Comparison of ENCODE assay signal across 26 cellular contexts in the genomic region with DNA sequence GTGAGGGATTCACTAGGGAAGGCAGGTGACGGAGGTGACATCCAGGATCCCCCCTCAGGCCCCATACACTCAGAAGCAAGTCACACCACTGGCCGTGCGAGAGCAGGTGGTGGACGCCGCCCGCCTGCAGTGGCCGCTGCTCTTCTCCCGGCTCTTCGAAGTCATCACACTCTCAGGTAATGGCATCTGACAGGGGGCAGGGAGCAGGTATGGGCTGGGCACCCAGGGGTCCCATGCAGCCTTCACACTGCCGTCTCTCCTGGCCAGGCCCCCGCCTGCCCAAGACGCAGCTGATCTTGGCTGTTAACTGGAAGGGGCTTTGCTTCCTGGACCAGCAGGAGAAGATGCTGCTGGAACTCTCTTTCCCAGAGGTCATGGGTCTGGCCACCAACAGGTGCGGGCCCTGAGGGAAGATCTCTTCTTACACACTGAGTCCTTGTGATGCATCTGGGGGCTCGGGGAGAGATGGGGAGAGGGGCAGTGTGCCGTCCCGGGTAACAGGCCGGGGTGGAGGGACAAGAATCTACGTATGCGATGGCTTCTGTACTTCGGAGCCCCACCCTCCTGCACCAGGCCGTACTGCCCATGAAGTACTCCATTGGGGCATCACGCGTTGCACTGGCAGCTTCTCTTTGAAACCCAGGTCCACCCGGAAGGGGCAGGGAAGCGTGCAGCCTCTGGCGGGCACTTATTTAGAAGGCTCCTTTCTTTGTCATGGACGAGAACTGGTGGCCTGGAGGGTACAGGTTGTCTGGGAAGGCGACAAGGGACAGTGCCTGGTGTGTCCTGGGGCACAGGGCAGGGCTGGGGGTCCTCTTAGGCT. TPM values are rescaled to one million over a fixed set of nuclear protein-coding genes. Genes with fewer than 3 reads are reported as not detected.
A peak's percentile ranks its signal among the peaks of the same experiment; 100 is the strongest.
DNase-seq lines count a peak whose midpoint lies in the region; ATAC-seq and TF ChIP-seq lines count a peak whose summit lies in the region.
"Had no signal": no experiment of that assay in that cellular context is flagged by ENCODE, and none has a peak within 500 bp of the region (broad histone marks: within the 10 kb centered on the region; RNA-seq: fewer than 3 reads in every experiment).

No MANE protein-coding gene starts in this region.

- H3K9ac ChIP-seq in neuronal stem cell (ENCODE audit: low read depth, low read length, poor library complexity) = no peak overlapping the region
- H3K9ac ChIP-seq in mesenchymal stem cell (ENCODE audit: low read length) = no peak overlapping the region

- H3K4me1 ChIP-seq in heart right ventricle (peaks cover 5 to 35% (median 22%) of the 10 kb centered on the region in 9 donors), neuronal stem cell (ENCODE audit: control insufficient read depth in 2 of 2, insufficient read depth in 1 of 2, low read depth in 1 of 2, low read length in 2 of 2) (no peaks in the 10 kb centered on the region), aorta (ENCODE audit: control insufficient read depth in 1 of 2, insufficient read depth in 2 of 2, low read length in 2 of 2) (no peaks in the 10 kb centered on the region), mesenchymal stem cell (ENCODE audit: control insufficient read depth, insufficient read depth, low read depth, low read length) (peaks cover 11% of the 10 kb centered on the region)
- H3K4me1 ChIP-seq: SJCRH30 had no signal

- H2BK12ac ChIP-seq in neuronal stem cell (ENCODE audit: low read length) (no peak overlapping the region), mesenchymal stem cell (ENCODE audit: low read length in 2 of 2) (no peak overlapping the region)

- peak overlapping the region; percentile 47 for H3K14ac ChIP-seq in neuronal stem cell (ENCODE audit: low read length)
- no peak overlapping the region for H3K14ac ChIP-seq in mesenchymal stem cell (ENCODE audit: low read length in 2 of 2)

- peak overlapping the region; percentile 61 for H3K18ac ChIP-seq in neuronal stem cell (ENCODE audit: low read length)
- H3K18ac ChIP-seq in mesenchymal stem cell (ENCODE audit: low read depth in 1 of 2, low read length in 2 of 2) = no peak overlapping the region

- no peaks in the 10 kb centered on the region for H3K36me3 ChIP-seq in heart right ventricle
- H3K36me3 ChIP-seq in neuronal stem cell (replicated peaks in 1 of 2; ENCODE audit: control insufficient read depth in 2 of 2, insufficient read depth in 2 of 2, low read length in 2 of 2) = no peaks in the 10 kb centered on the region
- H3K36me3 ChIP-seq in aorta (ENCODE audit: control insufficient read depth in 1 of 2, insufficient read depth in 2 of 2, low read length in 1 of 2) = no peaks in the 10 kb centered on the region
- peaks cover 0 to 3% of the 10 kb centered on the region in 2 experiments for H3K36me3 ChIP-seq in mesenchymal stem cell (ENCODE audit: control insufficient read depth in 1 of 2, insufficient read depth in 2 of 2, low read depth in 1 of 2, low read length in 2 of 2)
- H3K36me3 ChIP-seq: SJCRH30 had no signal

- intact Hi-C loops in left cardiac atrium (cut with DNase I) (no loop called here), heart right ventricle (cut with DNase I) (no loop called here), aorta (cut with DNase I) (no loop called here)

- H2BK5ac ChIP-seq in neuronal stem cell (ENCODE audit: low read length) (no peak overlapping the region), mesenchymal stem cell (ENCODE audit: low read depth, low read length, poor library complexity, severe bottlenecking) (no peak overlapping the region)

- H3K9me3 ChIP-seq in heart right ventricle (no peaks in the 10 kb centered on the region), neuronal stem cell (replicated peaks in 1 of 2; ENCODE audit: control insufficient read depth in 2 of 2, insufficient read depth in 1 of 2, low read depth in 1 of 2, low read length in 2 of 2) (no peaks in the 10 kb centered on the region), aorta (ENCODE audit: control insufficient read depth, low read length) (no peaks in the 10 kb centered on the region), mesenchymal stem cell (ENCODE audit: control insufficient read depth, low read length) (no peaks in the 10 kb centered on the region)
- H3K9me3 ChIP-seq: SJCRH30 had no signal

- H2BK120ac ChIP-seq in neuronal stem cell (ENCODE audit: low read depth, low read length) (no peak overlapping the region), mesenchymal stem cell (ENCODE audit: low read depth, low read length) (no peak overlapping the region)

- 84 to 85% methylated on average over 28 of the region's 28 CpGs for WGBS in heart right ventricle, 2 donors
- no CpG with 5 or more reads among the region's 28 CpGs for WGBS in neuronal stem cell (ENCODE audit: extremely low coverage in 2 of 2, insufficient read length in 2 of 2, insufficient replicate concordance in 1 of 2), 2 donors
- WGBS in aorta, 2 donors = 83 to 85% methylated on average over 28 of the region's 28 CpGs
- WGBS in mesenchymal stem cell = 87% methylated on average over 28 of the region's 28 CpGs

- peaks cover 5% of the 10 kb centered on the region for H3K79me1 ChIP-seq in neuronal stem cell (ENCODE audit: low read depth, low read length)
- H3K79me1 ChIP-seq in mesenchymal stem cell (replicated peaks; ENCODE audit: low read length, poor library complexity, severe bottlenecking) = no peaks in the 10 kb centered on the region

- H2AFZ ChIP-seq in neuronal stem cell (ENCODE audit: low read length) = no peak overlapping the region
- no peak overlapping the region for H2AFZ ChIP-seq in mesenchymal stem cell (ENCODE audit: low read depth, low read length)

- ATAC-seq in left cardiac atrium (no peak), heart right ventricle (no peak), aorta (ENCODE audit: low FRiP score) (no peak)
- ATAC-seq: Panc1 had no signal

- H3K4me3 ChIP-seq in heart right ventricle (no peak overlapping the region), neuronal stem cell (ENCODE audit: low read length in 2 of 2) (no peak overlapping the region), aorta (ENCODE audit: low read length in 2 of 2) (no peak overlapping the region), mesenchymal stem cell (ENCODE audit: insufficient read depth in 1 of 2, low read depth in 1 of 2, low read length in 2 of 2) (no peak overlapping the region)
- peak overlapping the region; percentile 92 for H3K4me3 ChIP-seq in Jurkat, Clone E6-1 (ENCODE audit: low read length)
- H3K4me3 ChIP-seq: SJCRH30 had no signal

- DNase-seq in left cardiac atrium (peak; percentile 22), heart right ventricle (no peak), neuronal stem cell (ENCODE audit: low spot score) (no peak), aorta (peak; percentile 31 to 67), mesenchymal stem cell (no peak), GM13977 (ENCODE audit: low spot score) (no peak)
- DNase-seq in Jurkat, Clone E6-1 (ENCODE audit: low read depth, low spot score) = no peak
- DNase-seq in activated naive CD4-positive, alpha-beta T cell treated with anti-CD3 and anti-CD28 coated beads, Interleukin-2, amount 50 U/mL, for 16 hours = no peak
- DNase-seq: AML-193; CD4-positive, CD25-positive, alpha-beta regulatory T cell; EL; GF-D8; IMR-90; Kasumi-1; NCI-H1694; NCI-H2081; NCI-H2171; NCI-H345; NCI-H524; NCI-H774; NK-92 treated with Interleukin-12 subunit alpha and Interleukin-12 subunit beta, amount 100 ng/mL, for 24 hours; SJCRH30 had no signal

- in situ Hi-C loops in GM13977 (cut with MboI; ENCODE audit: low pct_unique_long_range_greater_than_20kb, low sequenced_read_pairs, unreplicated experiment) = no loop called here

- H3K4me2 ChIP-seq in neuronal stem cell (ENCODE audit: insufficient read depth, low read length, poor library complexity, severe bottlenecking) (no peak overlapping the region), mesenchymal stem cell (ENCODE audit: low read length, poor library complexity, severe bottlenecking) (no peak overlapping the region)

- H4K91ac ChIP-seq in neuronal stem cell (ENCODE audit: low read depth, low read length, poor library complexity) = no peak overlapping the region
- no peak overlapping the region for H4K91ac ChIP-seq in mesenchymal stem cell (ENCODE audit: low read length)

- H3K27me3 ChIP-seq in heart right ventricle (peaks cover 0 to 21% (median 0%) of the 10 kb centered on the region in 7 donors), neuronal stem cell (ENCODE audit: control insufficient read depth in 3 of 3, insufficient read depth in 3 of 3, low read depth in 1 of 3, low read length in 3 of 3) (no peaks in the 10 kb centered on the region), aorta (ENCODE audit: control insufficient read depth in 1 of 2, insufficient read depth in 2 of 2, low read length in 1 of 2) (no peaks in the 10 kb centered on the region), mesenchymal stem cell (ENCODE audit: control insufficient read depth in 1 of 2, insufficient read depth in 1 of 2, low read length in 2 of 2) (peaks cover 4 to 15% of the 10 kb centered on the region in 2 experiments)
- H3K27me3 ChIP-seq: SJCRH30 had no signal

- H3K23ac ChIP-seq in neuronal stem cell (ENCODE audit: low read depth, low read length, poor library complexity) (no peak overlapping the region), mesenchymal stem cell (ENCODE audit: low read length in 2 of 2) (no peak overlapping the region)

- H4K8ac ChIP-seq in neuronal stem cell (ENCODE audit: low read depth, low read length) = no peak overlapping the region
- H4K8ac ChIP-seq in mesenchymal stem cell (ENCODE audit: low read length) = no peak overlapping the region

- H2AK5ac ChIP-seq in neuronal stem cell (ENCODE audit: low read depth, low read length) (peak overlapping the region; percentile 83), mesenchymal stem cell (ENCODE audit: low read length, severe bottlenecking) (no peak overlapping the region)

- no peak overlapping the region for H3K4ac ChIP-seq in neuronal stem cell (ENCODE audit: low read length)
- no peak overlapping the region for H3K4ac ChIP-seq in mesenchymal stem cell (ENCODE audit: low read depth in 1 of 2, low read length in 2 of 2)

- peak overlapping the region; percentile 61 for H2BK15ac ChIP-seq in neuronal stem cell (ENCODE audit: low read length)
- H2BK15ac ChIP-seq in mesenchymal stem cell (ENCODE audit: low read depth, poor library complexity, severe bottlenecking) = no peak overlapping the region

- no peak for TF ChIP-seq CTCF in heart right ventricle (IDR thresholded peaks at IDR 0.05)
- no peak for TF ChIP-seq CTCF in GM13977 (IDR thresholded peaks at IDR 0.05; ENCODE audit: extremely low read depth, insufficient read depth, missing control alignments)

- H3K27ac ChIP-seq in heart right ventricle (no peak overlapping the region), neuronal stem cell (replicated peaks; ENCODE audit: low read length) (no peak overlapping the region), aorta (ENCODE audit: low read depth in 1 of 2, low read length in 2 of 2) (no peak overlapping the region), mesenchymal stem cell (ENCODE audit: low read length, poor library complexity, severe bottlenecking) (no peak overlapping the region)
- H3K27ac ChIP-seq: SJCRH30 had no signal

RNA-seq across cellular contexts. Expression of gene GPR17, which starts 18.8 kb away (rescaled TPM):
- under 1 TPM in 1 of 2 donors, not detected in 1; 0.24 TPM for total RNA-seq in left cardiac atrium
- under 1 TPM in 6 of 10 donors, not detected in 4; 0.22 to 0.59 (median 0.46) TPM for total RNA-seq in heart right ventricle
- polyA plus RNA-seq in heart right ventricle = 10 to 100 TPM in 1 of 2 donors, under 1 TPM in 1; 0.28 to 16.5 TPM
- polyA plus RNA-seq in Jurkat, Clone E6-1 (2012; ENCODE audit: insufficient read depth, insufficient read length) = 0.95 TPM
- 0.06 TPM for polyA plus RNA-seq in neuronal stem cell (2013, experiment 1 of 2)
- 0.04 TPM for polyA plus RNA-seq in neuronal stem cell (2013, experiment 2 of 2)
- total RNA-seq in aorta = under 1 TPM in 1 of 2 donors, not detected in 1; 0.16 TPM
- polyA plus RNA-seq in aorta = 1 to 10 TPM in 1 of 2 donors, under 1 TPM in 1; 0.63 to 3.7 TPM
- not detected for polyA plus RNA-seq in mesenchymal stem cell (2013, experiment 1 of 2)
- polyA plus RNA-seq in mesenchymal stem cell (2013, experiment 2 of 2) = not detected
- total RNA-seq: CD4-positive, CD25-positive, alpha-beta regulatory T cell; H1; IMR-90; MCF 10A; SJCRH30 had no signal
- polyA plus RNA-seq: AG04450; CD4-positive, CD25-positive, alpha-beta regulatory T cell; IMR-90 had no signal

RNA-seq across cellular contexts. Expression of gene LIMS2, which starts 48.2 kb away (rescaled TPM):
- total RNA-seq in left cardiac atrium = 100 to 1,000 TPM; 157 to 204 TPM
- total RNA-seq in heart right ventricle = 100 to 1,000 TPM; 150 to 285 (median 160) TPM
- polyA plus RNA-seq in heart right ventricle = 100 to 1,000 TPM; 148 to 687 TPM
- polyA plus RNA-seq in Jurkat, Clone E6-1 (2012; ENCODE audit: insufficient read depth, insufficient read length) = 25.1 TPM
- 2.1 TPM for polyA plus RNA-seq in neuronal stem cell (2013, experiment 1 of 2)
- polyA plus RNA-seq in neuronal stem cell (2013, experiment 2 of 2) = 1.6 TPM
- 100 to 1,000 TPM; 189 to 248 TPM for total RNA-seq in aorta
- polyA plus RNA-seq in aorta = 1,000 to 10,000 TPM in 1 of 2 donors, 100 to 1,000 TPM in 1; 188 to 2,193 TPM
- 37.6 TPM for polyA plus RNA-seq in mesenchymal stem cell (2013, experiment 1 of 2)
- 36.4 TPM for polyA plus RNA-seq in mesenchymal stem cell (2013, experiment 2 of 2)
- total RNA-seq: MCF 10A had no signal

Comparison
In these comparisons a context has a peak if more than half of its experiments do, and no peak if none do; other contexts are left out.
1. DNase-seq: peak in left cardiac atrium (single experiment) and aorta (2 of 2); none in heart right ventricle (0 of 2), Jurkat, Clone E6-1 (single experiment), neuronal stem cell (single experiment), mesenchymal stem cell (single experiment), activated naive CD4-positive, alpha-beta T cell treated with anti-CD3 and anti-CD28 coated beads, Interleukin-2, amount 50 U/mL, for 16 hours (single experiment) and GM13977 (single experiment).